ENCODE assay signal across 21 cellular contexts in the genomic region with DNA sequence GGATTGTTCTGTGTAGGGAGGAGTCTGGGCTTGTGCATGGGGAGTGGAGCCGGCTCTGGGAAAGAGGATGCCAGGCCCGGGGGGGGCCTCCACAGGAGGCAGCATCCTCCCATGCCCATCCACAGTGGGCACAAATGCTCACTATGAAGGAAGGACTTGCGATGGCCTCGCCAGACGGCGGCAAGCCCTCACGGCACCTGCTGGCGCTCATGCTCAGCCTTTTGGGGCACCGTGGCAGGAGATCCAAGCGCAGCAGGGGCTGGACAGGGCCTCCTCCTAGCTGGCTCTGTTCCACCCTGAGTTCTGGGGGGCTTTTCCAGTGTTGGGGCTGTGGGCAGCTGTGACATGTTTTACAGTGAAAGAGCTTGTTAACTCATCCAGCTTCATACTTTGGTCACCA.
"Had no signal": no experiment of that assay in that cellular context is flagged by ENCODE, and none has a peak within 500 bp of the region (broad histone marks: within the 10 kb centered on the region; RNA-seq: fewer than 3 reads in every experiment).

No MANE protein-coding gene starts in this region.

- H3K27me3 Mint-ChIP-seq: activated naive CD4-positive, alpha-beta T cell treated with anti-CD3 and anti-CD28 coated beads, Interleukin-2, amount 10 ng/mL, durations not matched to agents 7 days and 5 days; activated naive CD8-positive, alpha-beta T cell treated with anti-CD3 and anti-CD28 coated beads, Interleukin-2, amount 50 U/mL, for 24 hours; activated T-cell treated with anti-CD3 and anti-CD28 coated beads, Interleukin-2, amount 50 U/mL, for 24 hours; natural killer cell treated with Interleukin-12 subunit alpha and Interleukin-12 subunit beta and Interleukin-15 and Interleukin-18, amount 100 ng/mL, for 72 hours; stimulated activated naive CD8-positive, alpha-beta T cell treated with anti-CD3 and anti-CD28 coated beads, Interleukin-15, amount 100 ng/mL, for 72 hours had no signal

- H3K9me3 Mint-ChIP-seq: activated naive CD4-positive, alpha-beta T cell treated with anti-CD3 and anti-CD28 coated beads, Interleukin-2, amount 10 ng/mL, durations not matched to agents 7 days and 5 days; activated naive CD8-positive, alpha-beta T cell treated with anti-CD3 and anti-CD28 coated beads, Interleukin-2, amount 50 U/mL, for 24 hours; activated T-cell treated with anti-CD3 and anti-CD28 coated beads, Interleukin-2, amount 50 U/mL, for 24 hours; immature natural killer cell; natural killer cell treated with Interleukin-12 subunit alpha and Interleukin-12 subunit beta and Interleukin-15 and Interleukin-18, amount 100 ng/mL, for 72 hours; stimulated activated naive CD8-positive, alpha-beta T cell treated with anti-CD3 and anti-CD28 coated beads, Interleukin-15, amount 100 ng/mL, for 72 hours; T-helper 2 cell treated with Interferon-gamma antibody and Interleukin-4, amounts not matched to agents 5 μg/mL and 100 μg/mL, for 36 hours had no signal

- H3K4me1 Mint-ChIP-seq: activated naive CD4-positive, alpha-beta T cell treated with anti-CD3 and anti-CD28 coated beads, Interleukin-2, amount 10 ng/mL, durations not matched to agents 7 days and 5 days; immature natural killer cell had no signal

- DNase-seq: activated CD4-positive, alpha-beta T cell treated with anti-CD3 and anti-CD28 coated beads for 1 hour; activated CD4-positive, alpha-beta T cell treated with anti-CD3 and anti-CD28 coated beads, Interleukin-2, amount 50 U/mL, for 1 hour; activated CD8-positive, alpha-beta memory T cell treated with anti-CD3 and anti-CD28 coated beads for 24 hours; activated CD8-positive, alpha-beta memory T cell treated with anti-CD3 and anti-CD28 coated beads, Interleukin-2, amount 50 U/mL, for 4 hours; activated effector memory CD4-positive, alpha-beta T cell treated with Interleukin-2 at 50 U/mL for 16 hours; activated naive CD4-positive, alpha-beta T cell treated with anti-CD3 and anti-CD28 coated beads, Interleukin-2, amount 10 ng/mL, durations not matched to agents 7 days and 5 days; activated naive CD8-positive, alpha-beta T cell treated with anti-CD3 and anti-CD28 coated beads, Interleukin-2, amount 50 U/mL, for 24 hours; activated T-cell treated with anti-CD3 and anti-CD28 coated beads, Interleukin-2, amount 50 U/mL, for 24 hours; effector CD4-positive, alpha-beta T cell; glutamatergic neuron; immature natural killer cell; midbrain; stimulated activated CD4-positive, alpha-beta T cell treated with anti-CD3 and anti-CD28 coated beads, Interleukin-1b, Interleukin-23, amount 100 ng/mL, for 48 hours; stimulated activated naive CD8-positive, alpha-beta T cell treated with anti-CD3 and anti-CD28 coated beads, Interleukin-15, amount 100 ng/mL, for 72 hours; tibial artery; WERI-Rb-1 had no signal

- H3K9me3 ChIP-seq: neutrophil, tibial artery had no signal

- H3K27me3 ChIP-seq: hepatocyte, neutrophil, tibial artery had no signal

- ATAC-seq: activated naive CD8-positive, alpha-beta T cell treated with anti-CD3 and anti-CD28 coated beads, Interleukin-2, amount 50 U/mL, for 24 hours; natural killer cell treated with Interleukin-12 subunit alpha and Interleukin-12 subunit beta and Interleukin-15 and Interleukin-18, amount 100 ng/mL, for 72 hours; stimulated activated naive CD8-positive, alpha-beta T cell treated with anti-CD3 and anti-CD28 coated beads, Interleukin-15, amount 100 ng/mL, for 72 hours had no signal

- H3K4me1 ChIP-seq: parathyroid adenoma, tibial artery had no signal

- H3K4me2 ChIP-seq: hepatocyte had no signal

- H3K4me3 ChIP-seq: hepatocyte, tibial artery had no signal

- H3K4me3 Mint-ChIP-seq: activated naive CD4-positive, alpha-beta T cell treated with anti-CD3 and anti-CD28 coated beads, Interleukin-2, amount 10 ng/mL, durations not matched to agents 7 days and 5 days; activated naive CD8-positive, alpha-beta T cell treated with anti-CD3 and anti-CD28 coated beads, Interleukin-2, amount 50 U/mL, for 24 hours; activated T-cell treated with anti-CD3 and anti-CD28 coated beads, Interleukin-2, amount 50 U/mL, for 24 hours; immature natural killer cell; natural killer cell treated with Interleukin-12 subunit alpha and Interleukin-12 subunit beta and Interleukin-15 and Interleukin-18, amount 100 ng/mL, for 72 hours; stimulated activated naive CD8-positive, alpha-beta T cell treated with anti-CD3 and anti-CD28 coated beads, Interleukin-15, amount 100 ng/mL, for 72 hours; T-helper 2 cell treated with Interferon-gamma antibody and Interleukin-4, amounts not matched to agents 5 μg/mL and 100 μg/mL, for 36 hours had no signal

- H2AFZ ChIP-seq: hepatocyte, parathyroid adenoma had no signal

- H3K27ac Mint-ChIP-seq: activated naive CD4-positive, alpha-beta T cell treated with anti-CD3 and anti-CD28 coated beads, Interleukin-2, amount 10 ng/mL, durations not matched to agents 7 days and 5 days; activated naive CD8-positive, alpha-beta T cell treated with anti-CD3 and anti-CD28 coated beads, Interleukin-2, amount 50 U/mL, for 24 hours; immature natural killer cell; natural killer cell treated with Interleukin-12 subunit alpha and Interleukin-12 subunit beta and Interleukin-15 and Interleukin-18, amount 100 ng/mL, for 72 hours; T-helper 2 cell treated with Interferon-gamma antibody and Interleukin-4, amounts not matched to agents 5 μg/mL and 100 μg/mL, for 36 hours had no signal

- H3K27ac ChIP-seq: hepatocyte, neutrophil, parathyroid adenoma, tibial artery, WERI-Rb-1 had no signal

- H3K79me2 ChIP-seq: hepatocyte, parathyroid adenoma had no signal
